1 cellular context compared by ENCODE assay signal in the genomic region with DNA sequence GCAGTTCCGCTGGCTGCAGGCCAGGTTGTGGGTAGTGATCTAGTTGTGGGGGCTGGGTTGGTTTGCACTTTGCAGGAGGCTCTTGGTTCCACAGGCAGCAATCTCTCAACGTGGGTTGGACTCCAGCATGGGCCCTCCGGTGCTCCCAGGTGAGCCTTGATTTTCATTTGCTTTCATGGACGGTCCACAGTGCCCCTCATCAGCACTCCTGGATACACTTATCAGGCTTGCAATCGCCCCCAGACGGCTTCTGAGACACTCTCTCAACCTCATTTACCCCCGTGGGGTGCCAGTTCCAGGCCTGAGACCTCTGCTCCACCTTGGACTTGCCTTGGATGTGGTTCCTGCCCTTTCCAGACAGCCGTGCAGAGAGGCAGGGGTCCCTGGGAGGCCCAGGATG.
TF ChIP-seq lines count a peak whose summit lies in the region.

No MANE protein-coding gene starts in this region.

TF ChIP-seq in K562, 482 proteins besides CTCF, POLR2A, EP300 and RAD21 (continued from another document):
- TF ChIP-seq, protein P1, sequence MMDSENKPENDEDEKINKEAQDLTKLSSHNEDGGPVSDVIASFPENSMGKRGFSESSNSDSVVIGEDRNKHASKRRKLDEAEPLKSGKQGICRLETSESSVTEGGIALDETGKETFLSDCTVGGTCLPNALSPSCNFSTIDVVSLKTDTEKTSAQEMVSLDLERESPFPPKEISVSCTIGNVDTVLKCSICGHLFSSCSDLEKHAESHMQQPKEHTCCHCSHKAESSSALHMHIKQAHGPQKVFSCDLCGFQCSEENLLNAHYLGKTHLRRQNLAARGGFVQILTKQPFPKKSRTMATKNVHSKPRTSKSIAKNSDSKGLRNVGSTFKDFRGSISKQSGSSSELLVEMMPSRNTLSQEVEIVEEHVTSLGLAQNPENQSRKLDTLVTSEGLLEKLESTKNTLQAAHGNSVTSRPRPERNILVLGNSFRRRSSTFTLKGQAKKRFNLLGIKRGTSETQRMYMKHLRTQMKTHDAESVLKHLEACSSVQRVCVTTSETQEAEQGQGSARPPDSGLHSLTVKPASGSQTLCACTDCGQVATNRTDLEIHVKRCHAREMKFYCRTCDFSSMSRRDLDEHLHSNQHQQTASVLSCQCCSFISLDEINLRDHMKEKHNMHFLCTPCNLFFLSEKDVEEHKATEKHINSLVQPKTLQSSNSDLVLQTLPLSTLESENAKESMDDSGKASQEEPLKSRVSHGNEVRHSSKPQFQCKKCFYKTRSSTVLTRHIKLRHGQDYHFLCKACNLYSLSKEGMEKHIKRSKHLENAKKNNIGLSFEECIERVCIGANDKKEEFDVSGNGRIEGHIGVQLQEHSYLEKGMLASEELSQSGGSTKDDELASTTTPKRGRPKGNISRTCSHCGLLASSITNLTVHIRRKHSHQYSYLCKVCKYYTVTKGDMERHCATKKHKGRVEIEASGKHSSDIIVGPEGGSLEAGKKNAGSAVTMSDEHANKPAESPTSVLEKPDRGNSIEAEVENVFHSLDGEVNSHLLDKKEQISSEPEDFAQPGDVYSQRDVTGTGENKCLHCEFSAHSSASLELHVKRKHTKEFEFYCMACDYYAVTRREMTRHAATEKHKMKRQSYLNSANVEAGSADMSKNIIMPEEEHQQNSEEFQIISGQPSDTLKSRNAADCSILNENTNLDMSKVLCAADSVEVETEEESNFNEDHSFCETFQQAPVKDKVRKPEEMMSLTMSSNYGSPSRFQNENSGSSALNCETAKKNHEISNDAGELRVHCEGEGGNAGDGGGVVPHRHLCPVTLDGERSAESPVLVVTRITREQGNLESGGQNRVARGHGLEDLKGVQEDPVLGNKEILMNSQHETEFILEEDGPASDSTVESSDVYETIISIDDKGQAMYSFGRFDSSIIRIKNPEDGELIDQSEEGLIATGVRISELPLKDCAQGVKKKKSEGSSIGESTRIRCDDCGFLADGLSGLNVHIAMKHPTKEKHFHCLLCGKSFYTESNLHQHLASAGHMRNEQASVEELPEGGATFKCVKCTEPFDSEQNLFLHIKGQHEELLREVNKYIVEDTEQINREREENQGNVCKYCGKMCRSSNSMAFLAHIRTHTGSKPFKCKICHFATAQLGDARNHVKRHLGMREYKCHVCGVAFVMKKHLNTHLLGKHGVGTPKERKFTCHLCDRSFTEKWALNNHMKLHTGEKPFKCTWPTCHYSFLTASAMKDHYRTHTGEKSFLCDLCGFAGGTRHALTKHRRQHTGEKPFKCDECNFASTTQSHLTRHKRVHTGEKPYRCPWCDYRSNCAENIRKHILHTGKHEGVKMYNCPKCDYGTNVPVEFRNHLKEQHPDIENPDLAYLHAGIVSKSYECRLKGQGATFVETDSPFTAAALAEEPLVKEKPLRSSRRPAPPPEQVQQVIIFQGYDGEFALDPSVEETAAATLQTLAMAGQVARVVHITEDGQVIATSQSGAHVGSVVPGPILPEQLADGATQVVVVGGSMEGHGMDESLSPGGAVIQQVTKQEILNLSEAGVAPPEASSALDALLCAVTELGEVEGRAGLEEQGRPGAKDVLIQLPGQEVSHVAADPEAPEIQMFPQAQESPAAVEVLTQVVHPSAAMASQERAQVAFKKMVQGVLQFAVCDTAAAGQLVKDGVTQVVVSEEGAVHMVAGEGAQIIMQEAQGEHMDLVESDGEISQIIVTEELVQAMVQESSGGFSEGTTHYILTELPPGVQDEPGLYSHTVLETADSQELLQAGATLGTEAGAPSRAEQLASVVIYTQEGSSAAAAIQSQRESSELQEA (IDR thresholded peaks at IDR 0.05; ENCODE audit: low read depth) = no peak
- TF ChIP-seq YBX1 (IDR thresholded peaks at IDR 0.05) (no peak), ZNF174 (CRISPR knock-in tag; IDR thresholded peaks at IDR 0.05) (no peak), MCM3 (IDR thresholded peaks at IDR 0.05) (no peak), ZFX (CRISPR knock-in tag; IDR thresholded peaks at IDR 0.05) (no peak)
